9 cellular contexts compared by ENCODE assay signal in the genomic region with DNA sequence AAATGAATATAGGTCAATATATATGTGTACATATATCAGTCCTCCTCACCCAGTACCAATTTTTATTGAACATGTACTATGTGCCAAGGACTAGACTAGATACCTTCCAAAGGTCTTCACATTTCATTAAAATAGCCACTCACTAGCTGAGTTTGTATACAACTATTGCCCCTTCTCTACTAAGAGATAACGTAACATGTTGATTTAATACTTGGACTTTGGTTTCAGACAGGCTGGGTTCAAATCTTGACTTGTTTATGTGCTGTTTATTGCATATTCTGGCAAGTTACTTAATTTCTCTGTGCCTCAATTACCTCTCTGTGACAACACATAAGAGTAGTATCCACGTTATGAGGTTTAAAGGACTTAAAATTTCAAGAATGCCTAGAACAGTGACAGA.
"Had no signal": no experiment of that assay in that cellular context is flagged by ENCODE, and none has a peak within 500 bp of the region (broad histone marks: within the 10 kb centered on the region; RNA-seq: fewer than 3 reads in every experiment).

No MANE protein-coding gene starts in this region.

- H3K27ac ChIP-seq: HL-60, KMS-11 had no signal

- H3K4me3 ChIP-seq: GM23338, K562 had no signal

- ATAC-seq: GM23338, K562 had no signal

- H3K4me2 ChIP-seq: GM23338, KMS-11 had no signal

- H2AFZ ChIP-seq: GM23338 had no signal

- FAIRE-seq: H1, H54, K562 had no signal

- DNase-seq: H9, HCEC 1CT, IMR-90 had no signal

- H3K9me3 Mint-ChIP-seq: GM23338, H9 had no signal

- H3K27ac Mint-ChIP-seq: GM23338, H9 had no signal

- H3K9ac ChIP-seq: KMS-11 had no signal

- H3K4me3 Mint-ChIP-seq: GM23338, H9 had no signal
